1 cellular context compared by ENCODE assay signal in genomic region chr2:3044587-3045317, GRCh38.
TF ChIP-seq lines count a peak whose summit lies in the region.

No MANE protein-coding gene starts in this region.

TF ChIP-seq in HCT116, 20 proteins besides CTCF, POLR2A, EP300 and RAD21 (continued from another document):
- TF ChIP-seq ATF3 (IDR thresholded peaks at IDR 0.05) (no peak), SP1 (IDR thresholded peaks at IDR 0.05; ENCODE audit: low read depth) (no peak)
